Comparison of ENCODE assay signal across 21 cellular contexts in the genomic region with DNA sequence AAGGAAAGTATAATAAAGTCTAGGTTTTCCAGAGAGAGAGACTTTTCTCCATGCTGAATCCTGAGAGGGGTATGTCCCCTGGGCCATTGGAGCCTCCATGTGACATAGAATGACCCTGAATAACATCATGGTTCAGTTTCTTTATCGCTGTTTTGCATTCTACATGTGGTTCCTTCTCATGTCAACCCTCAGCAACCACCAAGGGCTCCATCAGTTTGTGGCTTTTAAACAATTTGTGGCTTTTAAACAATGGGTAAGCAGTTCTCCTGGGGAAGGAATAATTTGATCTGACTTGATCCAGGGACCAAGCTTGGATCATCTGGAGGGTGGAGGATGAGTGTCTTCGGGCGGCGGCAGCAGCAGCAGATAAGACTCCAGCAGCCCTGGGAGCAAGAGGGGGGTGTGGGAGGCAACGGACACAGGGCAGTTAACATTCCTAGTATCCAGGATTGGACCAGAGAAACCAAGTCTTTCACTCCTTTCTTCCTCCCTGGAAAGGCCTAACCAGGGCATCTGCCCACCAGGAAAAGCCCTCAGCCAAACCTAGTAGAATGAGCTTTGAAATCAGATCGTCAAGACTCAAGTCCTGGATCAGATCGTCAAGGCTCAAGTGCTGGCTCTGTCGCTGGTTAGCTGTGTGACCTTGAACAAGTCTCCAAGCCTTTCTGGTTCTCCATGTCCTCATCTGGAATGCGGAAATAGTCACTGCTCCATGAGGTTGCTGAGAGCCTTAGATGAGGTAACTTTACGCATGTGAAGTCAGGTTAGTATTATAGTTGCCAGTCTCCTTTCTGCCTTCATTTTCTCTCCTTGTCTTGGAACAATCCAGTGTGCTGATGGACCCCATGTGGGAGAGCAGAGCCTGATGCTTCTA.
"Had no signal": no experiment of that assay in that cellular context is flagged by ENCODE, and none has a peak within 500 bp of the region (broad histone marks: within the 10 kb centered on the region; RNA-seq: fewer than 3 reads in every experiment).

No MANE protein-coding gene starts in this region.

- H3K4me1 ChIP-seq: lower lobe of right lung had no signal

- DNase-seq: activated CD4-positive, alpha-beta T cell treated with anti-CD3 and anti-CD28 coated beads for 48 hours; activated CD4-positive, CD25-positive, alpha-beta regulatory T cell; activated CD8-positive, alpha-beta T cell treated with anti-CD3 and anti-CD28 coated beads for 36 hours; activated naive CD4-positive, alpha-beta T cell treated with Interleukin-2 at 50 U/mL for 16 hours; activated naive CD8-positive, alpha-beta T cell treated with anti-CD3 and anti-CD28 coated beads, Interleukin-2, amount 10 ng/mL, durations not matched to agents 7 days and 5 days; activated T-cell treated with anti-CD3 and anti-CD28 coated beads, Interleukin-2, amount 50 U/mL, for 1 hour; amygdala; central memory CD4-positive, alpha-beta T cell; dorsolateral prefrontal cortex; foreskin fibroblast; lower lobe of right lung; nucleus accumbens; stimulated activated CD4-positive, alpha-beta T cell treated with anti-CD3 and anti-CD28 coated beads, Interleukin-4, amount 100 ng/mL, for 24 hours; T-helper 17 cell had no signal

- H3K4me3 ChIP-seq: dorsolateral prefrontal cortex, lower lobe of right lung, smooth muscle cell had no signal

- H3K9me3 ChIP-seq: lower lobe of right lung had no signal

- H3K9me3 Mint-ChIP-seq: activated CD8-positive, alpha-beta T cell treated with anti-CD3 and anti-CD28 coated beads for 36 hours; activated naive CD8-positive, alpha-beta T cell treated with anti-CD3 and anti-CD28 coated beads, Interleukin-2, amount 10 ng/mL, durations not matched to agents 7 days and 5 days; nephron; stimulated activated effector memory CD8-positive, alpha-beta T cell treated with anti-CD3 and anti-CD28 coated beads, Interleukin-12 subunit alpha, Interleukin-12 subunit beta, amount 100 ng/mL, for 72 hours had no signal

- H3K36me3 Mint-ChIP-seq: activated naive CD8-positive, alpha-beta T cell treated with anti-CD3 and anti-CD28 coated beads, Interleukin-2, amount 10 ng/mL, durations not matched to agents 7 days and 5 days; brain; stimulated activated effector memory CD8-positive, alpha-beta T cell treated with anti-CD3 and anti-CD28 coated beads, Interleukin-12 subunit alpha, Interleukin-12 subunit beta, amount 100 ng/mL, for 72 hours had no signal

- FAIRE-seq: colon, islet of Langerhans had no signal

- H3K27ac ChIP-seq: dorsolateral prefrontal cortex, lower lobe of right lung had no signal

- ATAC-seq: activated CD8-positive, alpha-beta T cell treated with anti-CD3 and anti-CD28 coated beads for 36 hours; activated T-helper 17 cell treated with anti-CD3 and anti-CD28 coated beads, Interleukin-2, amount 50 U/mL, for 72 hours; lower lobe of right lung; stimulated activated effector memory CD8-positive, alpha-beta T cell treated with anti-CD3 and anti-CD28 coated beads, Interleukin-12 subunit alpha, Interleukin-12 subunit beta, amount 100 ng/mL, for 72 hours; T-helper 17 cell had no signal

- H3K36me3 ChIP-seq: lower lobe of right lung had no signal

- H3K4me3 Mint-ChIP-seq: activated CD8-positive, alpha-beta T cell treated with anti-CD3 and anti-CD28 coated beads for 36 hours; activated naive CD8-positive, alpha-beta T cell treated with anti-CD3 and anti-CD28 coated beads, Interleukin-2, amount 10 ng/mL, durations not matched to agents 7 days and 5 days; activated T-helper 17 cell treated with anti-CD3 and anti-CD28 coated beads, Interleukin-2, amount 50 U/mL, for 72 hours; brain; nephron; stimulated activated effector memory CD8-positive, alpha-beta T cell treated with anti-CD3 and anti-CD28 coated beads, Interleukin-12 subunit alpha, Interleukin-12 subunit beta, amount 100 ng/mL, for 72 hours; T-helper 17 cell had no signal

- H3K27ac Mint-ChIP-seq: activated CD8-positive, alpha-beta T cell treated with anti-CD3 and anti-CD28 coated beads for 36 hours; activated naive CD8-positive, alpha-beta T cell treated with anti-CD3 and anti-CD28 coated beads, Interleukin-2, amount 10 ng/mL, durations not matched to agents 7 days and 5 days; activated T-helper 17 cell treated with anti-CD3 and anti-CD28 coated beads, Interleukin-2, amount 50 U/mL, for 72 hours; brain; nephron; stimulated activated effector memory CD8-positive, alpha-beta T cell treated with anti-CD3 and anti-CD28 coated beads, Interleukin-12 subunit alpha, Interleukin-12 subunit beta, amount 100 ng/mL, for 72 hours; T-helper 17 cell had no signal

- H3K4me1 Mint-ChIP-seq: activated naive CD8-positive, alpha-beta T cell treated with anti-CD3 and anti-CD28 coated beads, Interleukin-2, amount 10 ng/mL, durations not matched to agents 7 days and 5 days; activated T-helper 17 cell treated with anti-CD3 and anti-CD28 coated beads, Interleukin-2, amount 50 U/mL, for 72 hours; brain; nephron; stimulated activated effector memory CD8-positive, alpha-beta T cell treated with anti-CD3 and anti-CD28 coated beads, Interleukin-12 subunit alpha, Interleukin-12 subunit beta, amount 100 ng/mL, for 72 hours; T-helper 17 cell had no signal

- H3K27me3 ChIP-seq: dorsolateral prefrontal cortex had no signal

- H3K27me3 Mint-ChIP-seq: activated CD8-positive, alpha-beta T cell treated with anti-CD3 and anti-CD28 coated beads for 36 hours had no signal
